In the genomic region with DNA sequence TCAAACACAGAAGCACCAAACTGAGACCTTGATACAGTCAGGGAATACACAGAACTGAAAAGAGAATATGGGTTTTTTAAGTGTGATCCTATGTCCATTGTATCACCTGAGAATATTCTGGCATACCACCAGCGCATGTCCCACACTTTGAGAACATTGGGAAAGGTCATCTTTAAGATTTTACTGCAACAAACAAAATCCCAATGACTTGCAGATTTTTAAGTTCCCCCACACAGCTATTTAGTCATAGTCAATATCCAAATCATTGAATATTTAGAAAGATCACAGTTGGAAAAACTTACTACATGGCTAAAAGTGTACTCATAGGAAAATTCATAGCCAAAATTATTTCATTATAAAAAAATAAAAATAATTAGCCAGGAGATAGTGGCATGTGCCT, we compare ENCODE assay signal across 36 cellular contexts. TPM values are rescaled to one million over a fixed set of nuclear protein-coding genes. Genes with fewer than 3 reads are reported as not detected.
"Had no signal": no experiment of that assay in that cellular context is flagged by ENCODE, and none has a peak within 500 bp of the region (broad histone marks: within the 10 kb centered on the region; RNA-seq: fewer than 3 reads in every experiment).

No MANE protein-coding gene starts in this region.

- DNase-seq: activated effector memory CD4-positive, alpha-beta T cell treated with anti-CD3 and anti-CD28 coated beads, Interleukin-2, amount 50 U/mL, for 16 hours; activated effector memory CD4-positive, alpha-beta T cell treated with Interleukin-2 at 50 U/mL for 16 hours; activated gamma-delta T cell; activated gamma-delta T cell treated with Interleukin-2 at 50 U/mL for 16 hours; activated naive CD4-positive, alpha-beta T cell; activated naive CD4-positive, alpha-beta T cell treated with anti-CD3 and anti-CD28 coated beads for 36 hours; activated naive CD4-positive, alpha-beta T cell treated with anti-CD3 and anti-CD28 coated beads, Interleukin-2, amount 10 ng/mL, durations not matched to agents 7 days and 5 days; activated naive CD4-positive, alpha-beta T cell treated with anti-CD3 and anti-CD28 coated beads, Interleukin-2, amount 50 U/mL, for 16 hours; activated naive CD4-positive, alpha-beta T cell treated with Interleukin-2 at 50 U/mL for 16 hours; activated naive CD8-positive, alpha-beta T cell treated with anti-CD3 and anti-CD28 coated beads for 36 hours; activated naive CD8-positive, alpha-beta T cell treated with anti-CD3 and anti-CD28 coated beads, Interleukin-2, amount 10 ng/mL, durations not matched to agents 7 days and 5 days; activated naive CD8-positive, alpha-beta T cell treated with anti-CD3 and anti-CD28 coated beads, Interleukin-2, amount 50 U/mL, for 24 hours; activated T-cell treated with anti-CD3 and anti-CD28 coated beads, Interleukin-2, amount 50 U/mL, for 1 hour; activated T-cell treated with anti-CD3 and anti-CD28 coated beads, Interleukin-2, amount 50 U/mL, for 24 hours; activated T-cell treated with anti-CD3 and anti-CD28 coated beads, Interleukin-2, amount 50 U/mL, for 4 hours; activated T-cell treated with anti-CD3 and anti-CD28 coated beads, Interleukin-2, amount 50 U/mL, for 48 hours; activated T-cell treated with anti-CD3 and anti-CD28 coated beads, Interleukin-2, amount 50 U/mL, for 72 hours; adrenal gland; amniotic stem cell; amygdala; anterior cingulate cortex; aorta; body of pancreas; brain microvascular endothelial cell; caudate nucleus; central memory CD4-positive, alpha-beta T cell; cerebellar nuclear complex had no signal

- H3K4me3 ChIP-seq: adrenal gland, ascending aorta, body of pancreas, breast epithelium, cardiac muscle cell had no signal

- H3K27ac ChIP-seq: adrenal gland, ascending aorta, body of pancreas, brain microvascular endothelial cell, breast epithelium, cardiac muscle cell had no signal

- H3K4me1 ChIP-seq: ascending aorta, breast epithelium had no signal

- H3K9me3 ChIP-seq: adrenal gland, body of pancreas had no signal

- H3K36me3 ChIP-seq: adrenal gland, ascending aorta, brain microvascular endothelial cell, breast epithelium, cardiac muscle cell had no signal

- FAIRE-seq: astrocyte, bronchial epithelial cell had no signal

- H3K27me3 ChIP-seq: adrenal gland, ascending aorta, body of pancreas, brain microvascular endothelial cell, breast epithelium, cardiac muscle cell had no signal

- ATAC-seq: activated naive CD4-positive, alpha-beta T cell treated with anti-CD3 and anti-CD28 coated beads, Interleukin-2, amount 50 U/mL, for 72 hours; activated naive CD8-positive, alpha-beta T cell treated with anti-CD3 and anti-CD28 coated beads, Interleukin-2, amount 50 U/mL, for 24 hours; activated T-cell treated with anti-CD3 and anti-CD28 coated beads, Interleukin-2, amount 50 U/mL, for 4 hours; activated T-cell treated with anti-CD3 and anti-CD28 coated beads, Interleukin-2, amount 50 U/mL, for 72 hours; activated T-helper 17 cell treated with anti-CD3 and anti-CD28 coated beads, Interleukin-2, amount 50 U/mL, for 72 hours; body of pancreas had no signal

RNA-seq across cellular contexts. Expression of gene TRPV4, which starts 54.5 kb away (rescaled TPM):
- total RNA-seq: activated naive CD4-positive, alpha-beta T cell treated with anti-CD3 and anti-CD28 coated beads for 36 hours; activated naive CD4-positive, alpha-beta T cell treated with anti-CD3 and anti-CD28 coated beads, Interleukin-2, amount 50 U/mL, for 72 hours; activated naive CD8-positive, alpha-beta T cell treated with anti-CD3 and anti-CD28 coated beads for 36 hours; activated naive CD8-positive, alpha-beta T cell treated with anti-CD3 and anti-CD28 coated beads, Interleukin-2, amount 10 ng/mL, durations not matched to agents 7 days and 5 days; activated T-cell treated with anti-CD3 and anti-CD28 coated beads, Interleukin-2, amount 50 U/mL, for 4 hours; activated T-cell treated with anti-CD3 and anti-CD28 coated beads, Interleukin-2, amount 50 U/mL, for 72 hours; activated T-helper 1 cell treated with anti-CD3 and anti-CD28 coated beads, Interleukin-12 subunit alpha, Interleukin-12 subunit beta, Interleukin-2, Interleukin-4 antibody, amounts not matched to agents 30 ng/mL and 10 ng/mL and 1 ng/mL, durations not matched to agents 14 hours and 24 hours and 36 hours; activated T-helper 17 cell treated with anti-CD3 and anti-CD28 coated beads, Interleukin-2, amount 50 U/mL, for 72 hours; activated T-helper 2 cell treated with anti-CD3 and anti-CD28 coated beads, Interferon-gamma antibody, Interleukin-2, Interleukin-4, amounts not matched to agents 10 μg/mL and 5 μg/mL and 100 μg/mL, durations not matched to agents 14 hours and 24 hours and 36 hours; ascending aorta had no signal
